In the genomic region with DNA sequence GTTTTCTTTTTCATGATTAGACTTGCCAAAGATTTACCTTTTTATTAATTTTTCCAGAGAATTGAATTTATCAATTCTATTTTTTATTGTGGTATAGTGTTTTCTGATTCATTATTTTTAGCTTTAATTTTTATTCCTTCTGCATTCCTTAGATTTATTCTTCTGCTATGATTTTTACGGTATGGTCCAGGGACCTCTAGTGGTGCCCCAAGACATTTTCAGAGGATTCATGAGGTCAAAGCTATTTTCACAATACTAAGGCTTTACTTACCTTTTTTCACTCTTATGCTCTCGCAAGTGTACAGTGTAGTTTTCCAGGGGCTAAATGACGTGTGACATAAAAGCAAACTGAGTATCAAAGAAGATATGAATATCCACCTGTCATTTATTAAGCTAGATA, we compare ENCODE assay signal across 9 cellular contexts. TPM values are rescaled to one million over a fixed set of nuclear protein-coding genes. Genes with fewer than 3 reads are reported as not detected.
A peak's percentile ranks its signal among the peaks of the same experiment; 100 is the strongest.
DNase-seq lines count a peak whose midpoint lies in the region; ATAC-seq, FAIRE-seq and TF ChIP-seq lines count a peak whose summit lies in the region.
"Had no signal": no experiment of that assay in that cellular context is flagged by ENCODE, and none has a peak within 500 bp of the region (broad histone marks: within the 10 kb centered on the region; RNA-seq: fewer than 3 reads in every experiment).

No MANE protein-coding gene starts in this region.

- TF ChIP-seq POLR2A in NB4 (IDR thresholded peaks at IDR 0.05; ENCODE audit: extremely low read depth, insufficient read length), result no peak
- TF ChIP-seq POLR2A in endothelial cell of umbilical vein (IDR thresholded peaks at IDR 0.05; ENCODE audit: low read depth, low read length), result no peak

- dilution Hi-C loops in endothelial cell of umbilical vein (cut with MboI; ENCODE audit: extremely low pct_ligation_motif_present, low sequenced_read_pairs), result no loop called here

- CTCF ChIA-PET in endothelial cell of umbilical vein (lab: Charles Lee), result interaction anchor here (0.8 to 1.6 kb wide), 4 partner anchors 8 to 743 kb away, joined by 4 to 7 read pairs (median 6); partner anchors contain the start of gene RADX

- intact Hi-C loops in endothelial cell of umbilical vein (cut with micrococcal nuclease), result loop anchor here (10.0 kb wide), 1 partner anchor 135 kb away; no protein-coding TSS in a partner anchor

- no peaks in the 10 kb centered on the region for H3K9me1 ChIP-seq in endothelial cell of umbilical vein (replicated peaks; ENCODE audit: control insufficient read depth, extremely low read depth, insufficient read depth, low read length)

- H3K9ac ChIP-seq in endothelial cell of umbilical vein (replicated peaks; ENCODE audit: extremely low read depth, insufficient read depth, low read length), result no peak overlapping the region

- H3K27me3 ChIP-seq in endothelial cell of umbilical vein (ENCODE audit: control insufficient read depth in 2 of 2, insufficient read depth in 2 of 2, low read length in 2 of 2), result no peaks in the 10 kb centered on the region
- H3K27me3 ChIP-seq in small intestine (ENCODE audit: control insufficient read depth in 2 of 2, insufficient read depth in 2 of 2, low read length in 2 of 2), result no peaks in the 10 kb centered on the region

- no peak overlapping the region for H3K4me2 ChIP-seq in endothelial cell of umbilical vein (ENCODE audit: insufficient read depth, low read length)

- 35 to 41% (median 39%) methylated on average over 3 of the region's 3 CpGs for WGBS in small intestine, 3 donors

- peak; percentile 20 for TF ChIP-seq CTCF in NB4 (IDR thresholded peaks at IDR 0.05; ENCODE audit: low read depth, low read length)
- no peak for TF ChIP-seq CTCF in endothelial cell of umbilical vein (IDR thresholded peaks at IDR 0.05; ENCODE audit: extremely low read depth in 1 of 2, insufficient read depth in 1 of 2, low read depth in 1 of 2, low read length in 2 of 2)

- H3K4me3 ChIP-seq in NB4 (ENCODE audit: low read depth, low read length), result no peak overlapping the region
- H3K4me3 ChIP-seq in endothelial cell of umbilical vein (replicated peaks in 1 of 3; ENCODE audit: insufficient read depth in 1 of 3, low read depth in 1 of 3, low read length in 3 of 3), result no peak overlapping the region
- H3K4me3 ChIP-seq in small intestine (ENCODE audit: low read depth in 1 of 2, low read length in 2 of 2), result no peak overlapping the region

- no peak overlapping the region for H2AFZ ChIP-seq in endothelial cell of umbilical vein (ENCODE audit: low read depth, low read length)

- H3K4me1 ChIP-seq in endothelial cell of umbilical vein (ENCODE audit: control insufficient read depth, extremely low read depth, insufficient read depth, low read length) (no peaks in the 10 kb centered on the region), small intestine (ENCODE audit: control insufficient read depth in 2 of 2, insufficient read depth in 1 of 2, low read depth in 1 of 2, low read length in 1 of 2) (no peaks in the 10 kb centered on the region)

- H3K79me2 ChIP-seq in endothelial cell of umbilical vein (ENCODE audit: control insufficient read depth, insufficient read depth, low read length), result no peaks in the 10 kb centered on the region

- BruUV-seq in endothelial cell of umbilical vein (replicated peaks; lab: Mats Ljungman, UMichigan), result no TSS peak

- DNase-seq in NCI-H510A treated with DMSO at 0.1 percent for 48 hours (lab: John Stamatoyannopoulos, UW) (peak; percentile 3), NCI-H510A (lab: John Stamatoyannopoulos, UW) (no peak), NB4 (ENCODE audit: low read depth) (no peak), endothelial cell of umbilical vein (ENCODE audit: low read depth, low spot score) (peak; percentile 1), small intestine (peak; percentile 11), germinal center (ENCODE audit: low spot score) (no peak), mucosa of gallbladder (ENCODE audit: low spot score) (no peak)
- DNase-seq: T-helper 2 cell had no signal

- H3K9me3 ChIP-seq in endothelial cell of umbilical vein (replicated peaks; ENCODE audit: control insufficient read depth, insufficient read depth, low read length) (no peaks in the 10 kb centered on the region), small intestine (ENCODE audit: control insufficient read depth, low read depth) (no peaks in the 10 kb centered on the region)

- ATAC-seq in HG03175 (IDR thresholded peaks at IDR 0.05; ENCODE audit: unreplicated experiment), result no peak

- no peak overlapping the region for H3K27ac ChIP-seq in endothelial cell of umbilical vein (ENCODE audit: insufficient read depth, low read depth, low read length)
- no peak overlapping the region for H3K27ac ChIP-seq in small intestine (ENCODE audit: low read depth in 1 of 2, low read length in 1 of 2)

- no peaks in the 10 kb centered on the region for H4K20me1 ChIP-seq in endothelial cell of umbilical vein (replicated peaks; ENCODE audit: control insufficient read depth, extremely low read depth, insufficient read depth, low read length)

- FAIRE-seq in endothelial cell of umbilical vein (lab: Jason Lieb, UNC), result no peak
- FAIRE-seq in small intestine (lab: Jason Lieb, UNC), result no peak

- POLR2A ChIA-PET in endothelial cell of umbilical vein (lab: Charles Lee), result no interaction called here

- no peaks in the 10 kb centered on the region for H3K36me3 ChIP-seq in endothelial cell of umbilical vein (ENCODE audit: control insufficient read depth in 2 of 2, extremely low read depth in 1 of 2, insufficient read depth in 2 of 2, low read length in 2 of 2)
- H3K36me3 ChIP-seq in small intestine (ENCODE audit: control insufficient read depth in 2 of 2, insufficient read depth in 2 of 2, low read length in 2 of 2), result no peaks in the 10 kb centered on the region

TF ChIP-seq in endothelial cell of umbilical vein, 7 proteins besides CTCF, POLR2A, EP300 and RAD21:
- TF ChIP-seq FOS (IDR thresholded peaks at IDR 0.05; ENCODE audit: borderline replicate concordance, insufficient read depth, low read length), result no peak
- TF ChIP-seq MYC (IDR thresholded peaks at IDR 0.05; ENCODE audit: low read depth, low read length), result no peak
- no peak for TF ChIP-seq GATA2 (IDR thresholded peaks at IDR 0.05; ENCODE audit: insufficient read depth, insufficient read length, low read depth, low read length)
- no peak for TF ChIP-seq JUN (IDR thresholded peaks at IDR 0.05; ENCODE audit: borderline replicate concordance, insufficient read depth, insufficient read length, low read depth)
- no peak for TF ChIP-seq EZH2 (IDR thresholded peaks at IDR 0.05; ENCODE audit: borderline replicate concordance, low read depth, low read length, severe bottlenecking)
- no peak for TF ChIP-seq POLR2AphosphoS5 (IDR thresholded peaks at IDR 0.05; ENCODE audit: insufficient read depth, low read depth, low read length)
- TF ChIP-seq, protein P1, sequence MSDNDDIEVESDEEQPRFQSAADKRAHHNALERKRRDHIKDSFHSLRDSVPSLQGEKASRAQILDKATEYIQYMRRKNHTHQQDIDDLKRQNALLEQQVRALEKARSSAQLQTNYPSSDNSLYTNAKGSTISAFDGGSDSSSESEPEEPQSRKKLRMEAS (IDR thresholded peaks at IDR 0.05; ENCODE audit: insufficient read depth, insufficient read length), result no peak

RNA-seq across cellular contexts. Expression of gene RADX, which starts 8.0 kb away (rescaled TPM):
- total RNA-seq in endothelial cell of umbilical vein (0.09 TPM in 1 of 2 replicates, not detected in the other), mucosa of gallbladder (1.7 TPM)
- polyA plus RNA-seq in endothelial cell of umbilical vein (0.12 TPM in 1 of 2 replicates, not detected in the other), small intestine (1 to 10 TPM; 1.2 to 2.5 (median 1.4) TPM)
- 0.03 TPM in 2 replicates for polyA plus RNA-seq in endothelial cell of umbilical vein (2011; cell fraction: cytosol; rRNA removed)
- polyA plus RNA-seq in endothelial cell of umbilical vein (2011; cell fraction: nucleus; rRNA removed), result 0.15 and 0.54 TPM in 2 replicates
- polyA plus RNA-seq in endothelial cell of umbilical vein (2012), result 0.08 TPM in 1 of 2 replicates, not detected in the other
- polyA minus RNA-seq in endothelial cell of umbilical vein, result 0.11 TPM in 1 of 2 replicates, not detected in the other
- polyA minus RNA-seq in endothelial cell of umbilical vein (2011; cell fraction: cytosol; rRNA and poly(A)+ RNA removed), result not detected
- polyA minus RNA-seq in endothelial cell of umbilical vein (2011; cell fraction: nucleus; rRNA and poly(A)+ RNA removed), result not detected in 2 replicates

Comparison
In these comparisons a context has a peak if more than half of its experiments do, and no peak if none do; other contexts are left out.
1. DNase-seq: peak in NCI-H510A treated with DMSO at 0.1 percent for 48 hours (single experiment), endothelial cell of umbilical vein (single experiment) and small intestine (single experiment); none in NCI-H510A (single experiment), NB4 (single experiment), germinal center (single experiment) and mucosa of gallbladder (single experiment).